In the genomic region with DNA sequence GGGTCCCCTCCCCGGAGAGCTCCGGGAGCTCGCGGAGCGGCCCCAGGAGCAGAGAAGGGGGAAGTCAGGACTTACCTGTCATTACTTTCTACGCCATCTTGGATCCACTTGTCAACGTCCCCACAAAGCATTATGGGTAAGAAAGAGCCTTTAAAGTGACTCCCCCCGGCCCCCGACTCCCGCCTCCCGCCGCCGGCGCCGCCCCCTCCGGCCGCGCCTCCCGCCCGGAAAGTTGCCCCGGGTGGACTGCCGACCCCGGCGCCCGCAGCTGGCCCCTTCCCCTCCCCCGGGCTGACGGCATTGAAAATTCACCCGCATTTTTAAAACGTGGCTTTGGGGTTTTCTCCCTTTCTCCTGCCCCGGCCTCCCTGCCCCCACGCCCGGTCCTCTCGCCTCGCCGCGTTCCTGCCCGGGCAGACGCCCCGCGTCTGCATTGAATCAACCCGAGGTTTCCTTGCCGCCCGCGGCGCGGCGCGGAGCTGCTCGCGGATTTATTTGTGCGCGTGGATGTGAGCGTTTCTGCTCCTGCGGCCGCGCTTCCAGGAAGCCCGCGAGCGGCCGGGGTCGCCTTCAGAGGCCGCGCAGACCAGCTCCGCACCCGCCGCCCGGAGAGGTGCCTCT, we compare ENCODE assay signal across 8 cellular contexts. TPM values are rescaled to one million over a fixed set of nuclear protein-coding genes. Genes with fewer than 3 reads are reported as not detected.
DNase-seq lines count a peak whose midpoint lies in the region; ATAC-seq and TF ChIP-seq lines count a peak whose summit lies in the region.

A gene with protein sequence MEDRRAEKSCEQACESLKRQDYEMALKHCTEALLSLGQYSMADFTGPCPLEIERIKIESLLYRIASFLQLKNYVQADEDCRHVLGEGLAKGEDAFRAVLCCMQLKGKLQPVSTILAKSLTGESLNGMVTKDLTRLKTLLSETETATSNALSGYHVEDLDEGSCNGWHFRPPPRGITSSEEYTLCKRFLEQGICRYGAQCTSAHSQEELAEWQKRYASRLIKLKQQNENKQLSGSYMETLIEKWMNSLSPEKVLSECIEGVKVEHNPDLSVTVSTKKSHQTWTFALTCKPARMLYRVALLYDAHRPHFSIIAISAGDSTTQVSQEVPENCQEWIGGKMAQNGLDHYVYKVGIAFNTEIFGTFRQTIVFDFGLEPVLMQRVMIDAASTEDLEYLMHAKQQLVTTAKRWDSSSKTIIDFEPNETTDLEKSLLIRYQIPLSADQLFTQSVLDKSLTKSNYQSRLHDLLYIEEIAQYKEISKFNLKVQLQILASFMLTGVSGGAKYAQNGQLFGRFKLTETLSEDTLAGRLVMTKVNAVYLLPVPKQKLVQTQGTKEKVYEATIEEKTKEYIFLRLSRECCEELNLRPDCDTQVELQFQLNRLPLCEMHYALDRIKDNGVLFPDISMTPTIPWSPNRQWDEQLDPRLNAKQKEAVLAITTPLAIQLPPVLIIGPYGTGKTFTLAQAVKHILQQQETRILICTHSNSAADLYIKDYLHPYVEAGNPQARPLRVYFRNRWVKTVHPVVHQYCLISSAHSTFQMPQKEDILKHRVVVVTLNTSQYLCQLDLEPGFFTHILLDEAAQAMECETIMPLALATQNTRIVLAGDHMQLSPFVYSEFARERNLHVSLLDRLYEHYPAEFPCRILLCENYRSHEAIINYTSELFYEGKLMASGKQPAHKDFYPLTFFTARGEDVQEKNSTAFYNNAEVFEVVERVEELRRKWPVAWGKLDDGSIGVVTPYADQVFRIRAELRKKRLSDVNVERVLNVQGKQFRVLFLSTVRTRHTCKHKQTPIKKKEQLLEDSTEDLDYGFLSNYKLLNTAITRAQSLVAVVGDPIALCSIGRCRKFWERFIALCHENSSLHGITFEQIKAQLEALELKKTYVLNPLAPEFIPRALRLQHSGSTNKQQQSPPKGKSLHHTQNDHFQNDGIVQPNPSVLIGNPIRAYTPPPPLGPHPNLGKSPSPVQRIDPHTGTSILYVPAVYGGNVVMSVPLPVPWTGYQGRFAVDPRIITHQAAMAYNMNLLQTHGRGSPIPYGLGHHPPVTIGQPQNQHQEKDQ (N-terminal part only) (minus strand): TSS at position 124 of the 621 bp plus-strand sequence. CDS start 26,392 bp downstream, outside the sequence.

- H3K27me3 ChIP-seq in Caco-2 (replicated peaks; ENCODE audit: control insufficient read depth, insufficient read depth, low read length) = no peaks in the 10 kb centered on the region

- TSS peak; percentile 76 for BruUV-seq in Caco-2 (replicated peaks; lab: Mats Ljungman, UMichigan)

- no peaks in the 10 kb centered on the region for H3K36me3 ChIP-seq in Caco-2 (ENCODE audit: control insufficient read depth, insufficient read depth, low read length)

- H3K9me3 Mint-ChIP-seq in Caco-2 (ENCODE audit: unreplicated experiment) = no peaks in the 10 kb centered on the region
- no peaks in the 10 kb centered on the region for H3K9me3 Mint-ChIP-seq in activated T-helper 2 cell treated with anti-CD3 and anti-CD28 coated beads, Interferon-gamma antibody, Interleukin-2, Interleukin-4, amounts not matched to agents 10 μg/mL and 5 μg/mL and 100 μg/mL, durations not matched to agents 14 hours and 24 hours and 36 hours
- no peaks in the 10 kb centered on the region for H3K9me3 Mint-ChIP-seq in natural killer cell treated with Interleukin-12 subunit alpha and Interleukin-12 subunit beta and Interleukin-15 and Interleukin-18, amount 100 ng/mL, for 72 hours

- POLR2A ChIA-PET in Caco-2 (lab: Charles Lee) = interaction anchor here (0.5 to 1.7 kb wide), 6 partner anchors 21 to 743 kb away, joined by 3 to 7 read pairs (median 3); no protein-coding TSS in a partner anchor

- peak; percentile 89 to 92 for DNase-seq in Caco-2
- DNase-seq in M059J (ENCODE audit: low read depth) = peak; percentile 82
- DNase-seq in SHP77 (lab: John Stamatoyannopoulos, UW) = peak; percentile 72 to 76
- peak; percentile 72 for DNase-seq in activated T-helper 2 cell treated with anti-CD3 and anti-CD28 coated beads, Interferon-gamma antibody, Interleukin-2, Interleukin-4, amounts not matched to agents 10 μg/mL and 5 μg/mL and 100 μg/mL, durations not matched to agents 14 hours and 24 hours and 36 hours (ENCODE audit: low spot score)
- peak; percentile 84 for DNase-seq in fibroblast of pulmonary artery (ENCODE audit: low read depth)
- peak; percentile 86 for DNase-seq in natural killer cell treated with Interleukin-12 subunit alpha and Interleukin-12 subunit beta and Interleukin-15 and Interleukin-18, amount 100 ng/mL, for 72 hours (ENCODE audit: low spot score)
- peak; percentile 77 for DNase-seq in stimulated activated naive CD8-positive, alpha-beta T cell treated with anti-CD3 and anti-CD28 coated beads, Interleukin-15, Interleukin-2, amounts not matched to agents 100 U/mL and 50 U/mL, for 24 hours

- CTCF ChIA-PET in Caco-2 (lab: Charles Lee) = interaction anchor here (0.5 to 1.2 kb wide), 3 partner anchors 24 to 71 kb away, joined by 3 to 6 read pairs (median 4); no protein-coding TSS in a partner anchor

- peaks cover 36% of the 10 kb centered on the region for H3K4me1 ChIP-seq in Caco-2

- no peaks in the 10 kb centered on the region for H3K27me3 Mint-ChIP-seq in Caco-2 (ENCODE audit: insufficient read depth, unreplicated experiment)
- H3K27me3 Mint-ChIP-seq in activated T-helper 2 cell treated with anti-CD3 and anti-CD28 coated beads, Interferon-gamma antibody, Interleukin-2, Interleukin-4, amounts not matched to agents 10 μg/mL and 5 μg/mL and 100 μg/mL, durations not matched to agents 14 hours and 24 hours and 36 hours (ENCODE audit: low read depth) = peaks cover 3% of the 10 kb centered on the region
- no peaks in the 10 kb centered on the region for H3K27me3 Mint-ChIP-seq in natural killer cell treated with Interleukin-12 subunit alpha and Interleukin-12 subunit beta and Interleukin-15 and Interleukin-18, amount 100 ng/mL, for 72 hours

- H3K9me3 ChIP-seq in Caco-2 = no peaks in the 10 kb centered on the region

- intact Hi-C loops in Caco-2 (cut with micrococcal nuclease; ENCODE audit: unreplicated experiment) = loop anchor here (2.0 to 10.0 kb wide), 2 partner anchors 20 to 520 kb away; no protein-coding TSS in a partner anchor
- intact Hi-C loops in activated T-helper 2 cell treated with anti-CD3 and anti-CD28 coated beads, Interferon-gamma antibody, Interleukin-2, Interleukin-4, amounts not matched to agents 10 μg/mL and 5 μg/mL and 100 μg/mL, durations not matched to agents 14 hours and 24 hours and 36 hours (cut with micrococcal nuclease) = loop anchor here (1.0 to 10.0 kb wide), 2 partner anchors 110 to 472 kb away; a partner anchor contains a TSS

- peak within 1 kb of the TSS; percentile 92 for H3K4me3 ChIP-seq in Caco-2 (ENCODE audit: low read depth, low read length)
- H3K4me3 ChIP-seq in fibroblast of pulmonary artery (replicated peaks; ENCODE audit: low read depth, low read length) = peak within 1 kb of the TSS; percentile 81

- peak; percentile 58 for ATAC-seq in GM21786 (IDR thresholded peaks at IDR 0.05; ENCODE audit: unreplicated experiment)
- peak; percentile 82 to 88 for ATAC-seq in natural killer cell treated with Interleukin-12 subunit alpha and Interleukin-12 subunit beta and Interleukin-15 and Interleukin-18, amount 100 ng/mL, for 72 hours
- ATAC-seq in stimulated activated naive CD8-positive, alpha-beta T cell treated with anti-CD3 and anti-CD28 coated beads, Interleukin-15, Interleukin-2, amounts not matched to agents 100 U/mL and 50 U/mL, for 24 hours = peak; percentile 80

- peak within 1 kb of the TSS; percentile 92 for H3K4me3 Mint-ChIP-seq in Caco-2 (ENCODE audit: unreplicated experiment)
- peak within 1 kb of the TSS; percentile 86 for H3K4me3 Mint-ChIP-seq in activated T-helper 2 cell treated with anti-CD3 and anti-CD28 coated beads, Interferon-gamma antibody, Interleukin-2, Interleukin-4, amounts not matched to agents 10 μg/mL and 5 μg/mL and 100 μg/mL, durations not matched to agents 14 hours and 24 hours and 36 hours (ENCODE audit: low read depth)
- H3K4me3 Mint-ChIP-seq in natural killer cell treated with Interleukin-12 subunit alpha and Interleukin-12 subunit beta and Interleukin-15 and Interleukin-18, amount 100 ng/mL, for 72 hours = peak within 1 kb of the TSS; percentile 95

- no peak for TF ChIP-seq CTCF in Caco-2 (IDR thresholded peaks at IDR 0.05; ENCODE audit: insufficient read depth in 1 of 2, low read depth in 1 of 2, low read length in 1 of 2, severe bottlenecking in 1 of 2, unreplicated experiment in 1 of 2)
- no peak for TF ChIP-seq CTCF in fibroblast of pulmonary artery (IDR thresholded peaks at IDR 0.05; ENCODE audit: low read length, missing control alignments)

- H3K4me1 Mint-ChIP-seq in Caco-2 (ENCODE audit: low read depth, unreplicated experiment) = peaks cover 40% of the 10 kb centered on the region
- H3K4me1 Mint-ChIP-seq in activated T-helper 2 cell treated with anti-CD3 and anti-CD28 coated beads, Interferon-gamma antibody, Interleukin-2, Interleukin-4, amounts not matched to agents 10 μg/mL and 5 μg/mL and 100 μg/mL, durations not matched to agents 14 hours and 24 hours and 36 hours (ENCODE audit: low read depth) = peaks cover 40% of the 10 kb centered on the region
- peaks cover 54 to 60% of the 10 kb centered on the region in 2 donors for H3K4me1 Mint-ChIP-seq in natural killer cell treated with Interleukin-12 subunit alpha and Interleukin-12 subunit beta and Interleukin-15 and Interleukin-18, amount 100 ng/mL, for 72 hours (ENCODE audit: low read depth in 2 of 2)

- H3K27ac Mint-ChIP-seq in Caco-2 (ENCODE audit: unreplicated experiment) = peak within 1 kb of the TSS; percentile 93
- H3K27ac Mint-ChIP-seq in activated T-helper 2 cell treated with anti-CD3 and anti-CD28 coated beads, Interferon-gamma antibody, Interleukin-2, Interleukin-4, amounts not matched to agents 10 μg/mL and 5 μg/mL and 100 μg/mL, durations not matched to agents 14 hours and 24 hours and 36 hours = peak within 1 kb of the TSS; percentile 75
- H3K27ac Mint-ChIP-seq in natural killer cell treated with Interleukin-12 subunit alpha and Interleukin-12 subunit beta and Interleukin-15 and Interleukin-18, amount 100 ng/mL, for 72 hours = peak within 1 kb of the TSS; percentile 83 to 95

- H3K36me3 Mint-ChIP-seq in Caco-2 (ENCODE audit: insufficient read depth, unreplicated experiment) = peaks cover 37% of the 10 kb centered on the region
- peaks cover 37% of the 10 kb centered on the region for H3K36me3 Mint-ChIP-seq in activated T-helper 2 cell treated with anti-CD3 and anti-CD28 coated beads, Interferon-gamma antibody, Interleukin-2, Interleukin-4, amounts not matched to agents 10 μg/mL and 5 μg/mL and 100 μg/mL, durations not matched to agents 14 hours and 24 hours and 36 hours (ENCODE audit: low read depth)
- peaks cover 9% of the 10 kb centered on the region for H3K36me3 Mint-ChIP-seq in natural killer cell treated with Interleukin-12 subunit alpha and Interleukin-12 subunit beta and Interleukin-15 and Interleukin-18, amount 100 ng/mL, for 72 hours

RNA-seq across cellular contexts. Expression of the gene that starts here (rescaled TPM):
- 63.8 and 70.0 TPM in 2 replicates for total RNA-seq in Caco-2 (2022)
- 15.1 and 21.9 TPM in 2 replicates for total RNA-seq in M059J (2014; rRNA removed; shearing (Covaris generic))
- 67.1 and 71.7 TPM in 2 replicates for total RNA-seq in activated T-helper 2 cell treated with anti-CD3 and anti-CD28 coated beads, Interferon-gamma antibody, Interleukin-2, Interleukin-4, amounts not matched to agents 10 μg/mL and 5 μg/mL and 100 μg/mL, durations not matched to agents 14 hours and 24 hours and 36 hours
- 100 to 1,000 TPM; 106 to 110 TPM for total RNA-seq in natural killer cell treated with Interleukin-12 subunit alpha and Interleukin-12 subunit beta and Interleukin-15 and Interleukin-18, amount 100 ng/mL, for 72 hours

Comparison
In these comparisons a context has a peak if more than half of its experiments do, and no peak if none do; other contexts are left out.
1. Peak in every context shown above with its lines: DNase-seq, ATAC-seq and H3K4me3 ChIP-seq.